23 cellular contexts compared by ENCODE assay signal in the genomic region with DNA sequence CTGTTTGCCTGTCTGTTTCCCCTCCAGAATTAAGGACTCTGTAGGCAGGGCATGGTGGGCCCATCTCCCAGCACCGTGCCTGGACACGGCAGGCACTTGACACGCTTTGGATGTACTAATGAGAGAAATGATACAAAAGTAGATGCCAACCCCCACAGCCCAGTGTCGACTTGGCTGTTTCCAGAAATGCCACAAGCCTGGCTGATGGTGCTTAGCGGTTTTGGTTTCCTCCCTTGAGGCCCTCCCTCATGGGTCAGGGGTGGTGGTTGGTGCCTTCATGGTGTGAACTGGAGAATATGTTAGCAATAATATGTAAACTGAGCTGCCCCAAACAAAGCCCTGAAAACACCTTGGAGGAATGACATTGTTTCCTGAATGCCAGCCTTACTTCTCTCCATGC. TPM values are rescaled to one million over a fixed set of nuclear protein-coding genes. Genes with fewer than 3 reads are reported as not detected.
"Had no signal": no experiment of that assay in that cellular context is flagged by ENCODE, and none has a peak within 500 bp of the region (broad histone marks: within the 10 kb centered on the region; RNA-seq: fewer than 3 reads in every experiment).

No MANE protein-coding gene starts in this region.

- H3K36me3 Mint-ChIP-seq: type B pancreatic cell had no signal

- DNase-seq: activated CD4-positive, CD25-positive, alpha-beta regulatory T cell treated with anti-CD3 and anti-CD28 coated beads, Interleukin-2, amount 50 U/mL, for 72 hours; activated CD8-positive, alpha-beta memory T cell treated with anti-CD3 and anti-CD28 coated beads, Interleukin-2, amount 50 U/mL, for 48 hours; activated naive CD4-positive, alpha-beta T cell; activated naive CD8-positive, alpha-beta T cell treated with anti-CD3 and anti-CD28 coated beads, Interleukin-2, amount 50 U/mL, for 24 hours; aorta; cerebellar nuclear complex; effector CD8-positive, alpha-beta T cell; foreskin keratinocyte; glutamatergic neuron; hypothalamus; left ventricle myocardium superior; mesenchymal stem cell; nucleus accumbens; stimulated activated CD4-positive, alpha-beta T cell treated with anti-CD3 and anti-CD28 coated beads, Interleukin-4, amount 100 ng/mL, for 4 hours; stimulated activated CD8-positive, alpha-beta memory T cell treated with anti-CD3 and anti-CD28 coated beads, Interleukin-4, amount 100 ng/mL, for 48 hours had no signal

- H3K9me3 ChIP-seq: right atrium auricular region had no signal

- H3K27ac Mint-ChIP-seq: activated naive CD8-positive, alpha-beta T cell treated with anti-CD3 and anti-CD28 coated beads, Interleukin-2, amount 50 U/mL, for 24 hours; nephron; progenitor cell of endocrine pancreas; stimulated activated naive CD8-positive, alpha-beta T cell treated with anti-CD3 and anti-CD28 coated beads, Interleukin-15, Interleukin-2, amounts not matched to agents 100 ng/mL and 50 ng/mL, for 24 hours; type B pancreatic cell had no signal

- H3K27ac ChIP-seq: foreskin keratinocyte, right atrium auricular region had no signal

- ATAC-seq: activated naive CD8-positive, alpha-beta T cell treated with anti-CD3 and anti-CD28 coated beads, Interleukin-2, amount 50 U/mL, for 24 hours; foreskin keratinocyte; left ventricle myocardium superior had no signal

- H3K4me3 ChIP-seq: right atrium auricular region, smooth muscle cell had no signal

- H3K4me1 Mint-ChIP-seq: activated naive CD8-positive, alpha-beta T cell treated with anti-CD3 and anti-CD28 coated beads, Interleukin-2, amount 50 U/mL, for 24 hours had no signal

- H3K36me3 ChIP-seq: right atrium auricular region had no signal

- H3K27me3 ChIP-seq: right atrium auricular region had no signal

- H3K4me3 Mint-ChIP-seq: activated naive CD8-positive, alpha-beta T cell treated with anti-CD3 and anti-CD28 coated beads, Interleukin-2, amount 50 U/mL, for 24 hours; nephron; stimulated activated naive CD8-positive, alpha-beta T cell treated with anti-CD3 and anti-CD28 coated beads, Interleukin-15, Interleukin-2, amounts not matched to agents 100 ng/mL and 50 ng/mL, for 24 hours; type B pancreatic cell had no signal

- H3K4me2 ChIP-seq: smooth muscle cell had no signal

- H3K9me3 Mint-ChIP-seq: activated naive CD8-positive, alpha-beta T cell treated with anti-CD3 and anti-CD28 coated beads, Interleukin-2, amount 50 U/mL, for 24 hours; nephron; stimulated activated naive CD8-positive, alpha-beta T cell treated with anti-CD3 and anti-CD28 coated beads, Interleukin-15, Interleukin-2, amounts not matched to agents 100 ng/mL and 50 ng/mL, for 24 hours; type B pancreatic cell had no signal

- H3K4me1 ChIP-seq: foreskin keratinocyte, right atrium auricular region had no signal

RNA-seq across cellular contexts. Expression of a gene that starts 55.5 kb away (rescaled TPM):
- total RNA-seq: foreskin keratinocyte, kidney epithelial cell, temporal lobe had no signal
